18 cellular contexts compared by ENCODE assay signal in the genomic region with DNA sequence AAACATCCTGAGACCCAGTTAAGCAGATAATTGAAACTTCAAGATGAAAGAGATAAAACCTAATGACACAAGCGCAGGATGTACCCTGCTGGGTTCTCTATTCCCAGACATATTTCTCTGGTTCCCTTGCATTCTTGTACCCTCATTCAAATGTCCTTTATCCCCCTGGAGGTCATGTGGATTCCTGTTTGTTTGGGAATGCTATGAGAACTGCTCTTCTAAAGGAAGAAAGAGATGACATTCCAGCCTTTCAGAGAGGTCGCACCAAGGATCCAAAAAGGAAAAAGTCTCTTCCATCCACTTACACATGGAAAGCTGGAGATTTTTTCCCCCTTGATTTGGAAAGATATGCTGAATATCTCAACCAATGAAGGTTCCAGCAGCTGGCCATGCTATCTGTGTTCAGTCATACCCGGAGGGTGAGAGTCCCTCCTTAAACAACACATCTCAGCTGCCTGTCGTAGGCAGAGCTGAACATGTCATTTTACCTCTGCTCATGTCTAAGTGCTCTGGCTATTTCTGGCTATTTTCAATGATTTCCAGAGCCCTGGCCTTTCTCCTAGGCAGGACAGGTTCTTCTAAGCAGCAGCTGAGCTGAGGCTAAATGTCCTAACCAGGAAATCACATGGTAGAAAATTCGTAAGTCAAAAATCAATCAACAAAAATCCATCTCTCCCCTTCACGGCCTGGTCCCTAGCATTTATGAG. TPM values are rescaled to one million over a fixed set of nuclear protein-coding genes. Genes with fewer than 3 reads are reported as not detected.
A peak's percentile ranks its signal among the peaks of the same experiment; 100 is the strongest.
DNase-seq lines count a peak whose midpoint lies in the region; ATAC-seq and TF ChIP-seq lines count a peak whose summit lies in the region.
"Had no signal": no experiment of that assay in that cellular context is flagged by ENCODE, and none has a peak within 500 bp of the region (broad histone marks: within the 10 kb centered on the region; RNA-seq: fewer than 3 reads in every experiment).

No MANE protein-coding gene starts in this region.

- no peak overlapping the region for H2BK5ac ChIP-seq in mesendoderm (ENCODE audit: low read length)

- no peak overlapping the region for H2BK15ac ChIP-seq in mesendoderm (replicated peaks; ENCODE audit: low read depth)

- no peak overlapping the region for H2AK5ac ChIP-seq in mesendoderm (ENCODE audit: low read length)

- H2BK120ac ChIP-seq in mesendoderm (ENCODE audit: low read depth, low read length), result no peak overlapping the region

- 88% methylated on average over 5 of the region's 6 CpGs for WGBS in HUES64
- WGBS in mesendoderm (ENCODE audit: extremely low coverage, insufficient coverage, low lambda C conversion rate), result no CpG with 5 or more reads among the region's 6 CpGs

- no peak overlapping the region for H4K8ac ChIP-seq in mesendoderm (ENCODE audit: low read depth, low read length)

- ATAC-seq in HG03097 (IDR thresholded peaks at IDR 0.05; ENCODE audit: low FRiP score, unreplicated experiment), result no peak
- ATAC-seq: HepG2, T-cell had no signal

- DNase-seq in ELF-1 (ENCODE audit: low read depth, low spot score) (peak; percentile 38), astrocyte of the spinal cord (ENCODE audit: low read depth, low spot score) (peak; percentile 30), mesendoderm (peak; percentile 55), D341Med (ENCODE audit: low spot score) (no peak), NCI-H1417 treated with DMSO at 0.1 percent for 48 hours (lab: John Stamatoyannopoulos, UW) (no peak), T-helper 9 cell (no peak)
- DNase-seq: Caco-2, DMS53, GM23248, KG1, NCI-H1436 treated with DMSO at 0.1 percent for 48 hours, NCI-H2081 treated with DMSO at 0.1 percent for 48 hours, NCI-H524, RPMI8226, T-cell had no signal

- H3K79me2 ChIP-seq in mesendoderm (ENCODE audit: control insufficient read depth, insufficient read depth, low read length), result no peaks in the 10 kb centered on the region

- H3K9me3 ChIP-seq in HUES64 (ENCODE audit: insufficient read depth, low read depth, low read length), result no peaks in the 10 kb centered on the region
- H3K9me3 ChIP-seq: Caco-2 had no signal

- peak overlapping the region; percentile 45 for H3K27ac ChIP-seq in HUES64 (ENCODE audit: low read depth, low read length)
- no peak overlapping the region for H3K27ac ChIP-seq in mesendoderm (ENCODE audit: low read depth, low read length)
- H3K27ac ChIP-seq: GM23248 had no signal

- H3K79me1 ChIP-seq in mesendoderm (ENCODE audit: low read length), result no peaks in the 10 kb centered on the region

- in situ Hi-C loops in astrocyte of the spinal cord (cut with HindIII; ENCODE audit: low sequenced_read_pairs), result no loop called here

- H3K56ac ChIP-seq in mesendoderm (ENCODE audit: low read length), result no peak overlapping the region

- H3K36me3 ChIP-seq in HUES64 (ENCODE audit: insufficient read depth, low read length), result no peaks in the 10 kb centered on the region
- no peaks in the 10 kb centered on the region for H3K36me3 ChIP-seq in mesendoderm (ENCODE audit: control insufficient read depth, insufficient read depth, low read length)

- TF ChIP-seq CTCF in astrocyte of the spinal cord (IDR thresholded peaks at IDR 0.05; ENCODE audit: low read depth, low read length), result no peak

- H3K4me2 ChIP-seq in mesendoderm (ENCODE audit: low read length), result no peak overlapping the region

- H3K4me1 ChIP-seq in HUES64 (ENCODE audit: insufficient read depth, low read length) (peaks cover 16% of the 10 kb centered on the region; the same call in 1 of the 2 replicates), mesendoderm (ENCODE audit: control insufficient read depth, low read depth, low read length) (peaks cover 4% of the 10 kb centered on the region)
- H3K4me1 ChIP-seq: Caco-2 had no signal

- no peaks in the 10 kb centered on the region for H3K27me3 ChIP-seq in HUES64 (ENCODE audit: insufficient read depth, low read length)
- no peaks in the 10 kb centered on the region for H3K27me3 ChIP-seq in mesendoderm (ENCODE audit: insufficient read depth, low read length, poor library complexity)

- no peak overlapping the region for H4K5ac ChIP-seq in mesendoderm (ENCODE audit: low read length)

- H3K4me3 ChIP-seq in HUES64 (ENCODE audit: low read length) (no peak overlapping the region), astrocyte of the spinal cord (ENCODE audit: low read depth, low read length) (no peak overlapping the region), mesendoderm (ENCODE audit: low read length) (no peak overlapping the region)
- H3K4me3 ChIP-seq: GM23248 had no signal

- H3K23ac ChIP-seq in mesendoderm (ENCODE audit: low read length), result no peak overlapping the region

- H3K9ac ChIP-seq in HUES64 (ENCODE audit: low read depth, low read length) (peak overlapping the region; percentile 37; the same call in 1 of the 2 replicates), mesendoderm (ENCODE audit: low read length) (no peak overlapping the region)
- H3K9ac ChIP-seq: GM23248 had no signal

- no peak overlapping the region for H3K18ac ChIP-seq in mesendoderm (ENCODE audit: low read length)

- no peak overlapping the region for H3K4ac ChIP-seq in mesendoderm (ENCODE audit: low read depth, low read length)

RNA-seq across cellular contexts. Expression of gene C13orf42, which starts 52.5 kb away (rescaled TPM):
- polyA plus RNA-seq in HUES64 (2013, experiment 1 of 2), result 6.7 TPM
- polyA plus RNA-seq in HUES64 (2013, experiment 2 of 2), result 3.7 TPM
- polyA plus RNA-seq in mesendoderm (2013, experiment 1 of 2), result 4.7 TPM
- 4.3 TPM for polyA plus RNA-seq in mesendoderm (2013, experiment 2 of 2)
- polyA plus RNA-seq: GM23248, HepG2 had no signal

Comparison
In these comparisons a context has a peak if more than half of its experiments do, and no peak if none do; other contexts are left out.
1. DNase-seq: peak in ELF-1 (single experiment), astrocyte of the spinal cord (single experiment) and mesendoderm (single experiment); none in D341Med (single experiment), NCI-H1417 treated with DMSO at 0.1 percent for 48 hours (single experiment) and T-helper 9 cell (single experiment).